Comparison of ENCODE assay signal across 21 cellular contexts in genomic region chrX:54597728-54598127, GRCh38.
A peak's percentile ranks its signal among the peaks of the same experiment; 100 is the strongest.
DNase-seq lines count a peak whose midpoint lies in the region; ATAC-seq, FAIRE-seq and TF ChIP-seq lines count a peak whose summit lies in the region.
"Had no signal": no experiment of that assay in that cellular context is flagged by ENCODE, and none has a peak within 500 bp of the region (broad histone marks: within the 10 kb centered on the region; RNA-seq: fewer than 3 reads in every experiment).

No MANE protein-coding gene starts in this region.

- peak; percentile 40 for FAIRE-seq in GM12891 (lab: Jason Lieb, UNC)
- FAIRE-seq: A549, D721Med, GM12878 had no signal

- ATAC-seq in GM19395 (IDR thresholded peaks at IDR 0.05; ENCODE audit: unreplicated experiment) (peak; percentile 63), HG03354 (IDR thresholded peaks at IDR 0.05; ENCODE audit: poor library complexity, severe bottlenecking, unreplicated experiment) (peak; percentile 57)
- ATAC-seq: A549; CD8-positive, alpha-beta T cell; GM12878 had no signal

- TF ChIP-seq POLR2A in GM12891 (IDR thresholded peaks at IDR 0.05; ENCODE audit: low read depth, low read length): no peak

- DNase-seq in GM12891 (ENCODE audit: insufficient read length, low spot score) (no peak), NCI-H2227 (lab: John Stamatoyannopoulos, UW; ENCODE audit: unreplicated experiment) (no peak), NAMALWA (ENCODE audit: low spot score) (no peak), COLO829 (ENCODE audit: low spot score) (no peak)
- DNase-seq: 8988T; ACHN; AML-193; C1 segment of cervical spinal cord; CD8-positive, alpha-beta T cell; DMS 273 treated with DMSO at 0.1 percent for 48 hours; DMS79; EL; GDM1; GOT3; H7; HCEC 1CT had no signal

TF ChIP-seq in GM12891, 5 proteins besides CTCF, POLR2A, EP300 and RAD21:
- TF ChIP-seq PAX5 (IDR thresholded peaks at IDR 0.05; ENCODE audit: insufficient read depth, low read length, severe bottlenecking) (no peak), SPI1 (IDR thresholded peaks at IDR 0.05; ENCODE audit: low read depth, low read length) (peak; percentile 77), POU2F2 (IDR thresholded peaks at IDR 0.05; ENCODE audit: low read depth, low read length) (no peak), POLR2AphosphoS5 (IDR thresholded peaks at IDR 0.05; ENCODE audit: low read depth, low read length) (no peak), TAF1 (IDR thresholded peaks at IDR 0.05; ENCODE audit: low read depth, low read length) (no peak)
